ENCODE assay signal across 13 cellular contexts in genomic region chr1:101408212-101409042, GRCh38.
A peak's percentile ranks its signal among the peaks of the same experiment; 100 is the strongest.
DNase-seq lines count a peak whose midpoint lies in the region; ATAC-seq and TF ChIP-seq lines count a peak whose summit lies in the region.
"Had no signal": no experiment of that assay in that cellular context is flagged by ENCODE, and none has a peak within 500 bp of the region (broad histone marks: within the 10 kb centered on the region; RNA-seq: fewer than 3 reads in every experiment).

No MANE protein-coding gene starts in this region.

- ATAC-seq in GM19395 (IDR thresholded peaks at IDR 0.05; ENCODE audit: unreplicated experiment) = peak; percentile 19
- peak; percentile 11 for ATAC-seq in HG02798 (IDR thresholded peaks at IDR 0.05; ENCODE audit: poor library complexity, unreplicated experiment)
- peak; percentile 5 for ATAC-seq in HG03457 (IDR thresholded peaks at IDR 0.05; ENCODE audit: unreplicated experiment)
- ATAC-seq in activated T-cell treated with anti-CD3 and anti-CD28 coated beads, Interleukin-2, amount 50 U/mL, for 72 hours (replicated peaks in 1 of 2) = no peak
- no peak for ATAC-seq in left lobe of liver
- no peak for ATAC-seq in esophagus mucosa
- ATAC-seq: activated naive CD4-positive, alpha-beta T cell treated with anti-CD3 and anti-CD28 coated beads, Interleukin-2, amount 50 U/mL, for 72 hours had no signal

- DNase-seq in GM12865 (ENCODE audit: low read depth) (peak; percentile 52), mammary epithelial cell (no peak), left lobe of liver (ENCODE audit: low spot score) (no peak)
- DNase-seq in activated T-cell treated with anti-CD3 and anti-CD28 coated beads, Interleukin-2, amount 50 U/mL, for 72 hours = no peak
- DNase-seq: HFFc6, NCI-H526 treated with DMSO at 0.1 percent for 48 hours, ovary had no signal

- peaks cover 20% of the 10 kb centered on the region for H3K4me1 Mint-ChIP-seq in activated T-cell treated with anti-CD3 and anti-CD28 coated beads, Interleukin-2, amount 50 U/mL, for 72 hours (ENCODE audit: low read depth)

- no peaks in the 10 kb centered on the region for H3K4me1 ChIP-seq in mammary epithelial cell (ENCODE audit: insufficient read depth, low read length)

- H3K79me2 ChIP-seq in mammary epithelial cell (ENCODE audit: insufficient read depth, low read length) = no peaks in the 10 kb centered on the region

- no TSS peak for BruUV-seq in mammary epithelial cell (replicated peaks; lab: Mats Ljungman, UMichigan)

- no peak overlapping the region for H3K27ac ChIP-seq in mammary epithelial cell (ENCODE audit: insufficient read depth, low read depth, low read length)
- H3K27ac ChIP-seq: ovary had no signal

- peaks cover 0 to 3% of the 10 kb centered on the region in 2 donors for H3K9me3 Mint-ChIP-seq in activated T-cell treated with anti-CD3 and anti-CD28 coated beads, Interleukin-2, amount 50 U/mL, for 72 hours
- H3K9me3 Mint-ChIP-seq: activated naive CD4-positive, alpha-beta T cell treated with anti-CD3 and anti-CD28 coated beads, Interleukin-2, amount 50 U/mL, for 72 hours; HFFc6 had no signal

- H3K4me3 Mint-ChIP-seq in activated T-cell treated with anti-CD3 and anti-CD28 coated beads, Interleukin-2, amount 50 U/mL, for 72 hours = no peak overlapping the region
- H3K4me3 Mint-ChIP-seq: dendritic cell treated with granulocyte-macrophage colony-stimulating factor and Interleukin-4, amounts not matched to agents 40 ng/mL and 50 ng/mL, for 4 days; HFFc6 had no signal

- no peaks in the 10 kb centered on the region for H3K27me3 ChIP-seq in mammary epithelial cell (ENCODE audit: insufficient read depth, low read length)
- H3K27me3 ChIP-seq: ovary had no signal

- intact Hi-C loops in mammary epithelial cell (cut with micrococcal nuclease) = no loop called here

- TF ChIP-seq CTCF in GM12865 (IDR thresholded peaks at IDR 0.05; ENCODE audit: insufficient read depth, low read depth, low read length, missing control alignments) (no peak), mammary epithelial cell (conservative IDR thresholded peaks at IDR 0.05 in 1 of 2, IDR thresholded peaks at IDR 0.05 in 1 of 2; ENCODE audit: extremely low read depth in 1 of 2, insufficient read depth in 1 of 2, low read depth in 1 of 2, low read length in 2 of 2) (no peak)

- 100% methylated on average over 1 of the region's 1 CpG for WGBS in mammary epithelial cell (ENCODE audit: low coverage, missing lambda C conversion rate)

- no peak overlapping the region for H3K9ac ChIP-seq in mammary epithelial cell (ENCODE audit: insufficient read depth, low read length)

- H3K27ac Mint-ChIP-seq in activated T-cell treated with anti-CD3 and anti-CD28 coated beads, Interleukin-2, amount 50 U/mL, for 72 hours = no peak overlapping the region
- H3K27ac Mint-ChIP-seq: activated naive CD4-positive, alpha-beta T cell treated with anti-CD3 and anti-CD28 coated beads, Interleukin-2, amount 50 U/mL, for 72 hours; dendritic cell treated with granulocyte-macrophage colony-stimulating factor and Interleukin-4, amounts not matched to agents 40 ng/mL and 50 ng/mL, for 4 days; HFFc6 had no signal

- no peaks in the 10 kb centered on the region for H3K36me3 ChIP-seq in mammary epithelial cell (ENCODE audit: insufficient read depth, low read length)
- H3K36me3 ChIP-seq: ovary had no signal

- H3K4me3 ChIP-seq in GM12865 (ENCODE audit: low read depth, low read length) (peak overlapping the region; percentile 74), mammary epithelial cell (replicated peaks in 1 of 3; ENCODE audit: insufficient read depth in 1 of 3, low read depth in 2 of 3, low read length in 3 of 3) (no peak overlapping the region)
- H3K4me3 ChIP-seq: ovary had no signal

- H3K27me3 Mint-ChIP-seq in activated T-cell treated with anti-CD3 and anti-CD28 coated beads, Interleukin-2, amount 50 U/mL, for 72 hours (ENCODE audit: low read depth) = peaks cover 20% of the 10 kb centered on the region
- H3K27me3 Mint-ChIP-seq: dendritic cell treated with granulocyte-macrophage colony-stimulating factor and Interleukin-4, amounts not matched to agents 40 ng/mL and 50 ng/mL, for 4 days had no signal

- no peaks in the 10 kb centered on the region for H3K9me3 ChIP-seq in mammary epithelial cell (replicated peaks; ENCODE audit: insufficient read depth, low read length)
- H3K9me3 ChIP-seq: ovary had no signal

- peaks cover 0 to 2% of the 10 kb centered on the region in 2 donors for H3K36me3 Mint-ChIP-seq in activated T-cell treated with anti-CD3 and anti-CD28 coated beads, Interleukin-2, amount 50 U/mL, for 72 hours (ENCODE audit: insufficient read depth in 2 of 2)

- in situ Hi-C loops in mammary epithelial cell (cut with MboI; ENCODE audit: low sequenced_read_pairs in 2 of 2) = no loop called here

- dilution Hi-C loops in mammary epithelial cell (cut with HindIII; ENCODE audit: low sequenced_read_pairs) = no loop called here

- CTCF ChIA-PET in mammary epithelial cell (lab: Charles Lee; ENCODE audit: low non-redundant PET) = no interaction called here

- no peak overlapping the region for H2AFZ ChIP-seq in mammary epithelial cell (ENCODE audit: low read depth, low read length)

- H4K20me1 ChIP-seq in mammary epithelial cell (ENCODE audit: insufficient read depth, low read length) = no peaks in the 10 kb centered on the region

- no peak overlapping the region for H3K4me2 ChIP-seq in mammary epithelial cell (ENCODE audit: insufficient read depth, low read depth, low read length)

Comparison
In these comparisons a context has a peak if more than half of its experiments do, and no peak if none do; other contexts are left out.
1. ATAC-seq: peak in GM19395 (single experiment), HG02798 (single experiment) and HG03457 (single experiment); none in activated T-cell treated with anti-CD3 and anti-CD28 coated beads, Interleukin-2, amount 50 U/mL, for 72 hours (0 of 2), left lobe of liver (single experiment) and esophagus mucosa (single experiment).